In the genomic region with DNA sequence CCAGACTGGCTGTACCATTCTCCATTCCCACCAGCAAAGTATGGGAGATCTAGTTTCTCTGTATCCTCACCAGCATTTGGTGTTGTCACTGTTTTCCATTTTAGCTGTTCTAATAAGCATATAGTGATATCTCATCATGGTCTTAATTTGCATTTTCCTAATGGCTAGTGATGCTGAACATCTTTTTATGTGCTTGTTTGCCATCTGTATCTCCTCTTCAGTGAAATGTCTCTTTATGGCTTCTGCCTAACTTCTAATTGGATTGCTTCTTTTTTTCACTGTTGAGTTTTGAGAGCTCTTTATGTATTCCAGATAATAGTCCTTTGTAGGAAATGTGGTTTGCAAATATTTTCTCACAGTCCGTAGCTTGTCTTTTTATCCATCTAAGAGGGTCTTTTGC, we compare ENCODE assay signal across 27 cellular contexts.
"Had no signal": no experiment of that assay in that cellular context is flagged by ENCODE, and none has a peak within 500 bp of the region (broad histone marks: within the 10 kb centered on the region; RNA-seq: fewer than 3 reads in every experiment).

No MANE protein-coding gene starts in this region.

- DNase-seq: activated CD4-positive, alpha-beta memory T cell treated with anti-CD3 and anti-CD28 coated beads for 36 hours; activated CD4-positive, alpha-beta T cell treated with anti-CD3 and anti-CD28 coated beads for 36 hours; activated CD4-positive, CD25-positive, alpha-beta regulatory T cell; activated CD4-positive, CD25-positive, alpha-beta regulatory T cell treated with anti-CD3 and anti-CD28 coated beads, Interleukin-2, amount 50 U/mL, for 72 hours; activated CD8-positive, alpha-beta memory T cell treated with anti-CD3 and anti-CD28 coated beads, Interleukin-2, amount 10 ng/mL, durations not matched to agents 7 days and 5 days; activated CD8-positive, alpha-beta memory T cell treated with anti-CD3 and anti-CD28 coated beads, Interleukin-2, amount 50 U/mL, for 4 hours; activated CD8-positive, alpha-beta T cell treated with anti-CD3 and anti-CD28 coated beads, Interleukin-2, amount 10 ng/mL, durations not matched to agents 7 days and 5 days; activated effector memory CD4-positive, alpha-beta T cell treated with anti-CD3 and anti-CD28 coated beads, Interleukin-2, amount 50 U/mL, for 16 hours; activated naive CD4-positive, alpha-beta T cell treated with anti-CD3 and anti-CD28 coated beads for 36 hours; activated naive CD8-positive, alpha-beta T cell treated with anti-CD3 and anti-CD28 coated beads, Interleukin-2, amount 10 ng/mL, durations not matched to agents 7 days and 5 days; activated T-cell treated with anti-CD3 and anti-CD28 coated beads, Interleukin-2, amount 50 U/mL, for 1 hour; activated T-cell treated with anti-CD3 and anti-CD28 coated beads, Interleukin-2, amount 50 U/mL, for 48 hours; anterior cingulate cortex; brain microvascular endothelial cell; dorsolateral prefrontal cortex; effector memory CD4-positive, alpha-beta T cell; endodermal cell; foreskin fibroblast; T-helper 2 cell had no signal

- H3K9me3 Mint-ChIP-seq: activated CD4-positive, alpha-beta memory T cell treated with anti-CD3 and anti-CD28 coated beads for 36 hours; activated CD4-positive, alpha-beta T cell treated with anti-CD3 and anti-CD28 coated beads, Interleukin-2, amount 10 ng/mL, durations not matched to agents 24 days and 14 days; activated naive CD4-positive, alpha-beta T cell treated with anti-CD3 and anti-CD28 coated beads for 36 hours; activated naive CD4-positive, alpha-beta T cell treated with anti-CD3 and anti-CD28 coated beads, Interleukin-2, amount 50 U/mL, for 24 hours; activated naive CD8-positive, alpha-beta T cell treated with anti-CD3 and anti-CD28 coated beads, Interleukin-2, amount 10 ng/mL, durations not matched to agents 7 days and 5 days; activated T-helper 1 cell treated with anti-CD3 and anti-CD28 coated beads, Interleukin-12 subunit alpha, Interleukin-12 subunit beta, Interleukin-2, Interleukin-4 antibody, amounts not matched to agents 30 ng/mL and 10 ng/mL and 1 ng/mL, durations not matched to agents 14 hours and 24 hours and 36 hours; activated T-helper 2 cell treated with anti-CD3 and anti-CD28 coated beads, Interferon-gamma antibody, Interleukin-2, Interleukin-4, amounts not matched to agents 10 μg/mL and 5 μg/mL and 100 μg/mL, durations not matched to agents 14 hours and 24 hours and 36 hours; central memory CD8-positive, alpha-beta T cell; dendritic cell treated with granulocyte-macrophage colony-stimulating factor and Interleukin-4, amounts not matched to agents 40 ng/mL and 50 ng/mL, for 4 days had no signal

- H3K4me1 Mint-ChIP-seq: activated CD4-positive, alpha-beta T cell treated with anti-CD3 and anti-CD28 coated beads for 36 hours; activated CD4-positive, alpha-beta T cell treated with anti-CD3 and anti-CD28 coated beads, Interleukin-2, amount 10 ng/mL, durations not matched to agents 24 days and 14 days; activated naive CD8-positive, alpha-beta T cell treated with anti-CD3 and anti-CD28 coated beads, Interleukin-2, amount 10 ng/mL, durations not matched to agents 7 days and 5 days had no signal

- H3K27me3 ChIP-seq: brain microvascular endothelial cell, dorsolateral prefrontal cortex had no signal

- H3K27ac ChIP-seq: brain microvascular endothelial cell, coronary artery had no signal

- H3K36me3 Mint-ChIP-seq: activated CD4-positive, alpha-beta memory T cell treated with anti-CD3 and anti-CD28 coated beads for 36 hours; activated CD8-positive, alpha-beta memory T cell treated with anti-CD3 and anti-CD28 coated beads, Interleukin-2, amount 10 ng/mL, durations not matched to agents 7 days and 5 days; activated naive CD4-positive, alpha-beta T cell treated with anti-CD3 and anti-CD28 coated beads, Interleukin-2, amount 50 U/mL, for 24 hours; activated naive CD8-positive, alpha-beta T cell treated with anti-CD3 and anti-CD28 coated beads, Interleukin-2, amount 10 ng/mL, durations not matched to agents 7 days and 5 days had no signal

- H3K36me3 ChIP-seq: brain microvascular endothelial cell had no signal

- ATAC-seq: activated CD4-positive, alpha-beta T cell treated with anti-CD3 and anti-CD28 coated beads for 36 hours; activated CD8-positive, alpha-beta memory T cell treated with anti-CD3 and anti-CD28 coated beads, Interleukin-2, amount 10 ng/mL, durations not matched to agents 7 days and 5 days; activated CD8-positive, alpha-beta T cell treated with anti-CD3 and anti-CD28 coated beads, Interleukin-2, amount 10 ng/mL, durations not matched to agents 7 days and 5 days; esophagus mucosa had no signal

- H3K27ac Mint-ChIP-seq: activated CD4-positive, alpha-beta memory T cell treated with anti-CD3 and anti-CD28 coated beads for 36 hours; activated CD4-positive, alpha-beta T cell treated with anti-CD3 and anti-CD28 coated beads for 36 hours; activated CD4-positive, alpha-beta T cell treated with anti-CD3 and anti-CD28 coated beads, Interleukin-2, amount 10 ng/mL, durations not matched to agents 24 days and 14 days; activated CD8-positive, alpha-beta memory T cell treated with anti-CD3 and anti-CD28 coated beads, Interleukin-2, amount 10 ng/mL, durations not matched to agents 7 days and 5 days; activated CD8-positive, alpha-beta T cell treated with anti-CD3 and anti-CD28 coated beads, Interleukin-2, amount 10 ng/mL, durations not matched to agents 7 days and 5 days; activated naive CD4-positive, alpha-beta T cell treated with anti-CD3 and anti-CD28 coated beads for 36 hours; activated naive CD4-positive, alpha-beta T cell treated with anti-CD3 and anti-CD28 coated beads, Interleukin-2, amount 50 U/mL, for 24 hours; activated naive CD8-positive, alpha-beta T cell treated with anti-CD3 and anti-CD28 coated beads, Interleukin-2, amount 10 ng/mL, durations not matched to agents 7 days and 5 days; activated T-helper 1 cell treated with anti-CD3 and anti-CD28 coated beads, Interleukin-12 subunit alpha, Interleukin-12 subunit beta, Interleukin-2, Interleukin-4 antibody, amounts not matched to agents 30 ng/mL and 10 ng/mL and 1 ng/mL, durations not matched to agents 14 hours and 24 hours and 36 hours; activated T-helper 2 cell treated with anti-CD3 and anti-CD28 coated beads, Interferon-gamma antibody, Interleukin-2, Interleukin-4, amounts not matched to agents 10 μg/mL and 5 μg/mL and 100 μg/mL, durations not matched to agents 14 hours and 24 hours and 36 hours; dendritic cell treated with granulocyte-macrophage colony-stimulating factor and Interleukin-4, amounts not matched to agents 40 ng/mL and 50 ng/mL, for 4 days; endodermal cell had no signal

- H3K4me3 ChIP-seq: coronary artery, dorsolateral prefrontal cortex had no signal

- H3K27me3 Mint-ChIP-seq: activated CD4-positive, alpha-beta memory T cell treated with anti-CD3 and anti-CD28 coated beads for 36 hours; activated CD4-positive, alpha-beta T cell treated with anti-CD3 and anti-CD28 coated beads for 36 hours; central memory CD8-positive, alpha-beta T cell had no signal

- H3K4me3 Mint-ChIP-seq: activated CD4-positive, alpha-beta memory T cell treated with anti-CD3 and anti-CD28 coated beads for 36 hours; activated CD4-positive, alpha-beta T cell treated with anti-CD3 and anti-CD28 coated beads for 36 hours; activated CD4-positive, alpha-beta T cell treated with anti-CD3 and anti-CD28 coated beads, Interleukin-2, amount 10 ng/mL, durations not matched to agents 24 days and 14 days; activated CD8-positive, alpha-beta memory T cell treated with anti-CD3 and anti-CD28 coated beads, Interleukin-2, amount 10 ng/mL, durations not matched to agents 7 days and 5 days; activated CD8-positive, alpha-beta T cell treated with anti-CD3 and anti-CD28 coated beads, Interleukin-2, amount 10 ng/mL, durations not matched to agents 7 days and 5 days; activated naive CD4-positive, alpha-beta T cell treated with anti-CD3 and anti-CD28 coated beads for 36 hours; activated naive CD4-positive, alpha-beta T cell treated with anti-CD3 and anti-CD28 coated beads, Interleukin-2, amount 50 U/mL, for 24 hours; activated naive CD8-positive, alpha-beta T cell treated with anti-CD3 and anti-CD28 coated beads, Interleukin-2, amount 10 ng/mL, durations not matched to agents 7 days and 5 days; activated T-helper 1 cell treated with anti-CD3 and anti-CD28 coated beads, Interleukin-12 subunit alpha, Interleukin-12 subunit beta, Interleukin-2, Interleukin-4 antibody, amounts not matched to agents 30 ng/mL and 10 ng/mL and 1 ng/mL, durations not matched to agents 14 hours and 24 hours and 36 hours; central memory CD8-positive, alpha-beta T cell; dendritic cell treated with granulocyte-macrophage colony-stimulating factor and Interleukin-4, amounts not matched to agents 40 ng/mL and 50 ng/mL, for 4 days; endodermal cell had no signal
